ENCODE assay signal across 1 cellular context in genomic region chr13:80337011-80337688, GRCh38.
TF ChIP-seq lines count a peak whose summit lies in the region.

No MANE protein-coding gene starts in this region.

TF ChIP-seq in H1, 55 proteins besides CTCF, POLR2A, EP300 and RAD21 (continued from another document):
- TF ChIP-seq TBP (IDR thresholded peaks at IDR 0.05; ENCODE audit: low read depth, low read length) = no peak
- TF ChIP-seq HDAC6 (IDR thresholded peaks at IDR 0.05; ENCODE audit: low read depth, low read length) = no peak
- TF ChIP-seq SUZ12 (IDR thresholded peaks at IDR 0.05; ENCODE audit: low read length) = no peak
- TF ChIP-seq SP2 (IDR thresholded peaks at IDR 0.05; ENCODE audit: low read length) = no peak
- no peak for TF ChIP-seq SAP30 (IDR thresholded peaks at IDR 0.05; ENCODE audit: insufficient read depth, insufficient replicate concordance, low read length)
- no peak for TF ChIP-seq CTBP2 (IDR thresholded peaks at IDR 0.05; ENCODE audit: borderline replicate concordance, insufficient read depth, insufficient read length, low read length)
- no peak for TF ChIP-seq PHF8 (conservative IDR thresholded peaks at IDR 0.05; ENCODE audit: low read depth, low read length)
- no peak for TF ChIP-seq KDM1A (IDR thresholded peaks at IDR 0.05; ENCODE audit: borderline replicate concordance, low read length)
- TF ChIP-seq USF2 (IDR thresholded peaks at IDR 0.05; ENCODE audit: low read length) = no peak
- no peak for TF ChIP-seq CHD7 (IDR thresholded peaks at IDR 0.05; ENCODE audit: insufficient replicate concordance, low read length)
- no peak for TF ChIP-seq TAF1 (IDR thresholded peaks at IDR 0.05; ENCODE audit: low read depth, low read length)
- no peak for TF ChIP-seq NRF1 (IDR thresholded peaks at IDR 0.05; ENCODE audit: low read depth, low read length)
- no peak for TF ChIP-seq BACH1 (IDR thresholded peaks at IDR 0.05; ENCODE audit: low read length)
- no peak for TF ChIP-seq BRCA1 (IDR thresholded peaks at IDR 0.05; ENCODE audit: low read depth, low read length)
- TF ChIP-seq POLR2AphosphoS5 (IDR thresholded peaks at IDR 0.05; ENCODE audit: low read depth, low read length) = no peak; the same call in 1 of the 2 replicates
- no peak for TF ChIP-seq FOSL1 (IDR thresholded peaks at IDR 0.05; ENCODE audit: insufficient read depth, low read depth, low read length)
TF ChIP-seq in H1: peak in this region for 0.
